Comparison of ENCODE assay signal across 17 cellular contexts in genomic region chr1:51675177-51675780, GRCh38.
"Had no signal": no experiment of that assay in that cellular context is flagged by ENCODE, and none has a peak within 500 bp of the region (broad histone marks: within the 10 kb centered on the region; RNA-seq: fewer than 3 reads in every experiment).

No MANE protein-coding gene starts in this region.

- H3K4me1 ChIP-seq: breast epithelium, right lobe of liver had no signal

- H3K36me3 ChIP-seq: ascending aorta, breast epithelium, right lobe of liver, upper lobe of left lung had no signal

- H3K4me3 Mint-ChIP-seq: activated naive CD4-positive, alpha-beta T cell treated with anti-CD3 and anti-CD28 coated beads, Interleukin-2, amount 10 ng/mL, durations not matched to agents 7 days and 5 days; dendritic cell treated with granulocyte-macrophage colony-stimulating factor and Interleukin-4, amounts not matched to agents 40 ng/mL and 50 ng/mL, for 4 days; nephron progenitor cell; stimulated activated naive CD8-positive, alpha-beta T cell treated with anti-CD3 and anti-CD28 coated beads, Interleukin-15, amount 100 ng/mL, for 72 hours; T-helper 2 cell treated with Interferon-gamma antibody and Interleukin-4, amounts not matched to agents 5 μg/mL and 100 μg/mL, for 36 hours had no signal

- ATAC-seq: activated CD4-positive, CD25-positive, alpha-beta regulatory T cell treated with anti-CD3 and anti-CD28 coated beads, Interleukin-2, amount 50 U/mL, for 24 hours; right lobe of liver; stimulated activated naive CD8-positive, alpha-beta T cell treated with anti-CD3 and anti-CD28 coated beads, Interleukin-15, amount 100 ng/mL, for 72 hours had no signal

- H3K27me3 Mint-ChIP-seq: activated naive CD4-positive, alpha-beta T cell treated with anti-CD3 and anti-CD28 coated beads, Interleukin-2, amount 10 ng/mL, durations not matched to agents 7 days and 5 days; dendritic cell treated with granulocyte-macrophage colony-stimulating factor and Interleukin-4, amounts not matched to agents 40 ng/mL and 50 ng/mL, for 4 days; progenitor cell of endocrine pancreas; stimulated activated naive CD8-positive, alpha-beta T cell treated with anti-CD3 and anti-CD28 coated beads, Interleukin-15, amount 100 ng/mL, for 72 hours had no signal

- H3K9me3 ChIP-seq: ascending aorta, breast epithelium, right lobe of liver, spleen, upper lobe of left lung had no signal

- H3K27ac ChIP-seq: ascending aorta, breast epithelium, right lobe of liver, spleen, upper lobe of left lung had no signal

- DNase-seq: activated CD4-positive, alpha-beta T cell treated with anti-CD3 and anti-CD28 coated beads, Interleukin-2, amount 50 U/mL, for 1 hour; activated naive CD4-positive, alpha-beta T cell treated with anti-CD3 and anti-CD28 coated beads, Interleukin-2, amount 10 ng/mL, durations not matched to agents 7 days and 5 days; effector memory CD4-positive, alpha-beta T cell; kidney; nephron progenitor cell; occipital lobe; right lobe of liver; spleen; stimulated activated naive CD8-positive, alpha-beta T cell treated with anti-CD3 and anti-CD28 coated beads, Interleukin-15, amount 100 ng/mL, for 72 hours; upper lobe of left lung had no signal

- H3K27me3 ChIP-seq: ascending aorta, breast epithelium, right lobe of liver, spleen, upper lobe of left lung had no signal

- H3K36me3 Mint-ChIP-seq: activated naive CD4-positive, alpha-beta T cell treated with anti-CD3 and anti-CD28 coated beads, Interleukin-2, amount 10 ng/mL, durations not matched to agents 7 days and 5 days had no signal

- H3K9me3 Mint-ChIP-seq: activated naive CD4-positive, alpha-beta T cell treated with anti-CD3 and anti-CD28 coated beads, Interleukin-2, amount 10 ng/mL, durations not matched to agents 7 days and 5 days; activated T-helper 2 cell treated with anti-CD3 and anti-CD28 coated beads, Interferon-gamma antibody, Interleukin-2, Interleukin-4, amounts not matched to agents 10 μg/mL and 5 μg/mL and 100 μg/mL, durations not matched to agents 14 hours and 24 hours and 36 hours; dendritic cell treated with granulocyte-macrophage colony-stimulating factor and Interleukin-4, amounts not matched to agents 40 ng/mL and 50 ng/mL, for 4 days; nephron progenitor cell; stimulated activated naive CD8-positive, alpha-beta T cell treated with anti-CD3 and anti-CD28 coated beads, Interleukin-15, amount 100 ng/mL, for 72 hours; T-helper 2 cell treated with Interferon-gamma antibody and Interleukin-4, amounts not matched to agents 5 μg/mL and 100 μg/mL, for 36 hours had no signal

- H3K4me1 Mint-ChIP-seq: nephron progenitor cell; stimulated activated naive CD8-positive, alpha-beta T cell treated with anti-CD3 and anti-CD28 coated beads, Interleukin-15, amount 100 ng/mL, for 72 hours had no signal

- H3K27ac Mint-ChIP-seq: activated naive CD4-positive, alpha-beta T cell treated with anti-CD3 and anti-CD28 coated beads, Interleukin-2, amount 10 ng/mL, durations not matched to agents 7 days and 5 days; activated T-helper 2 cell treated with anti-CD3 and anti-CD28 coated beads, Interferon-gamma antibody, Interleukin-2, Interleukin-4, amounts not matched to agents 10 μg/mL and 5 μg/mL and 100 μg/mL, durations not matched to agents 14 hours and 24 hours and 36 hours; dendritic cell treated with granulocyte-macrophage colony-stimulating factor and Interleukin-4, amounts not matched to agents 40 ng/mL and 50 ng/mL, for 4 days; nephron progenitor cell; progenitor cell of endocrine pancreas; stimulated activated naive CD8-positive, alpha-beta T cell treated with anti-CD3 and anti-CD28 coated beads, Interleukin-15, amount 100 ng/mL, for 72 hours; T-helper 2 cell treated with Interferon-gamma antibody and Interleukin-4, amounts not matched to agents 5 μg/mL and 100 μg/mL, for 36 hours had no signal

- H3K4me3 ChIP-seq: ascending aorta, breast epithelium, right lobe of liver, spleen, upper lobe of left lung had no signal
